1 cellular context compared by ENCODE assay signal in the genomic region with DNA sequence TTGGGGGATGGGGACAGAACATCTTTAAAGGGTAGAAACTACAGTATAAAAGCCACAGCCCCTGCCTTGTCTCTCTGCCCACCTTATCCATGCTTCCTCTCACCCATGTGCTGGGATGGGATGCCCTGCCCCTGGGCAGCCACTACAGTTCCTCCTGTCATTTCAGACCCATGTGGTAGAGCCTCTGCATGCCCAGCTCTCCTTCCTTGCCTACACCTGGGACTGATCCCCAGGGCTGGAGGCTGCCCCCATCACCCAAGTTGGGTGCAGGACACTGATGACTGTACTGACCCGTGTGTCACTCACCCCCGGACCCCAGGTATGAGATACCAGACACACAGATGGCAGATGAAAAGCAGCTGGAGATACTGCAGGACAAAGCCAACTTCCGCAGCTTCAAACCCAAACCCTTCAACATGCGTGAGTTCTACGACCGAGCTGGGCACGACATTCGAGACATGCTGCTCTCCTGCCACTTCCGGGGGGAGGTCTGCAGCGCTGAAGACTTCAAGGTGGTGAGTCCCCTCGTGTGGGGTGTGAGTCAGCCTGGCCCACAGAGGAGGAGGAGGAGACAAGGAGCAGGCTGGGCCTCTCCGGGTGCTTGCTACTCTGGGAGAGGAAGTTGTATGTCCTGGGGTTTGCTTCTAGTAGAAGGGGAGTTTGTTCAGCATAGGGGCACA.
TF ChIP-seq lines count a peak whose summit lies in the region.

No MANE protein-coding gene starts in this region.

TF ChIP-seq in H1, 55 proteins besides CTCF, POLR2A, EP300 and RAD21:
- TF ChIP-seq CBX5 (IDR thresholded peaks at IDR 0.05; ENCODE audit: low read depth, low read length) (no peak), POU5F1 (IDR thresholded peaks at IDR 0.05; ENCODE audit: low read depth, low read length) (no peak), NANOG (IDR thresholded peaks at IDR 0.05; ENCODE audit: insufficient read depth, low read depth, low read length, poor library complexity, severe bottlenecking) (no peak), NRF1 (IDR thresholded peaks at IDR 0.05; ENCODE audit: low read depth, low read length) (no peak), TEAD4 (IDR thresholded peaks at IDR 0.05; ENCODE audit: low read depth, low read length) (no peak), ZNF274 (IDR thresholded peaks at IDR 0.05; ENCODE audit: borderline replicate concordance, extremely low read depth, low read length) (no peak)
- TF ChIP-seq, protein P1, sequence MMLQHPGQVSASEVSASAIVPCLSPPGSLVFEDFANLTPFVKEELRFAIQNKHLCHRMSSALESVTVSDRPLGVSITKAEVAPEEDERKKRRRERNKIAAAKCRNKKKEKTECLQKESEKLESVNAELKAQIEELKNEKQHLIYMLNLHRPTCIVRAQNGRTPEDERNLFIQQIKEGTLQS (IDR thresholded peaks at IDR 0.05; ENCODE audit: insufficient read depth, low read depth, low read length) = no peak
